In genomic region chr6:109454483-109455160, GRCh38 we compare ENCODE assay signal across 7 cellular contexts. TPM values are rescaled to one million over a fixed set of nuclear protein-coding genes. Genes with fewer than 3 reads are reported as not detected.
DNase-seq lines count a peak whose midpoint lies in the region; ATAC-seq and TF ChIP-seq lines count a peak whose summit lies in the region.

No MANE protein-coding gene starts in this region.

- H3K4me3 ChIP-seq in retinal pigment epithelial cell (ENCODE audit: low read length): peak overlapping the region; percentile 85

- intact Hi-C loops in Right ventricle myocardium superior (cut with DNase I): no loop called here

- no peak for TF ChIP-seq CTCF in retinal pigment epithelial cell (conservative IDR thresholded peaks at IDR 0.05; ENCODE audit: low read depth, low read length)

- DNase-seq in RPMI7951 (ENCODE audit: low read depth) (peak; percentile 19), Right ventricle myocardium superior (no peak), retinal pigment epithelial cell (ENCODE audit: low read depth) (no peak), 8988T (no peak)
- DNase-seq in activated effector memory CD4-positive, alpha-beta T cell treated with Interleukin-2 at 50 U/mL for 16 hours: peak; percentile 64

- ATAC-seq in GM18907 (IDR thresholded peaks at IDR 0.05; ENCODE audit: unreplicated experiment) (peak; percentile 34), HG02981 (IDR thresholded peaks at IDR 0.05; ENCODE audit: unreplicated experiment) (peak; percentile 16), Right ventricle myocardium superior (ENCODE audit: poor library complexity) (peak; percentile 18)

RNA-seq across cellular contexts. Expression of gene MICAL1, which starts 0.9 kb away (rescaled TPM):
- total RNA-seq in RPMI7951 (2014; rRNA removed; shearing (Covaris generic)): 19.9 and 22.3 TPM in 2 replicates
- total RNA-seq in Right ventricle myocardium superior: 5.0 TPM

RNA-seq across cellular contexts. Expression of gene SMPD2, which starts 14.1 kb away (rescaled TPM):
- 11.2 and 11.5 TPM in 2 replicates for total RNA-seq in RPMI7951 (2014; rRNA removed; shearing (Covaris generic))
- 4.1 TPM for total RNA-seq in Right ventricle myocardium superior

RNA-seq across cellular contexts. Expression of gene PPIL6, which starts 14.2 kb away (rescaled TPM):
- total RNA-seq in RPMI7951 (2014; rRNA removed; shearing (Covaris generic)): 1.1 and 1.7 TPM in 2 replicates
- 5.5 TPM for total RNA-seq in Right ventricle myocardium superior

RNA-seq across cellular contexts. Expression of gene ZBTB24, which starts 28.4 kb away (rescaled TPM):
- 7.9 and 8.4 TPM in 2 replicates for total RNA-seq in RPMI7951 (2014; rRNA removed; shearing (Covaris generic))
- 2.4 TPM for total RNA-seq in Right ventricle myocardium superior

Comparison
In these comparisons a context has a peak if more than half of its experiments do, and no peak if none do; other contexts are left out.
1. DNase-seq: peak in RPMI7951 (single experiment) and activated effector memory CD4-positive, alpha-beta T cell treated with Interleukin-2 at 50 U/mL for 16 hours (single experiment); none in Right ventricle myocardium superior (single experiment), retinal pigment epithelial cell (single experiment) and 8988T (single experiment).
2. Peak in every context shown above with its lines, with median percentiles within 50 percentile points of each other: ATAC-seq.